In the genomic region with DNA sequence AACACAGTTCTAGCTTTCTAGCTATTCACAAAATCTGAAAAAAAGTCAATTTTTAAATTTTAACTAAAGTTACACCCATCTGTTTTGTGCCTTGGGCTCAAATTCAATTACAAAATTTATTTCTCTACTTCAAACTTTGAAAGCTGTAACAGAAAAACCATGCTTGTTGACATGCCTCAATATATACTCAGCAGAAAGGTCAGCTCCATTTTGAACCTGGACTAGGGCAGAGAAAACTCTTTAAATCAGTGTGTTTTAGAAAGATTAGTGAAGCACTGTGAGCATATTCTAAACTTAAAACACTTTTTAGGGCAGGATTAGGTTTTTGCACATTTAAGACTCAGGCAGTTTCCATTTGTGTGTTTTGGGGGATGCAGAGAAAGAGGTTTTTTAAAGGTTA, we compare ENCODE assay signal across 26 cellular contexts.
"Had no signal": no experiment of that assay in that cellular context is flagged by ENCODE, and none has a peak within 500 bp of the region (broad histone marks: within the 10 kb centered on the region; RNA-seq: fewer than 3 reads in every experiment).

No MANE protein-coding gene starts in this region.

- H3K27ac Mint-ChIP-seq: natural killer cell treated with Interleukin-12 subunit alpha and Interleukin-12 subunit beta and Interleukin-15 and Interleukin-18, amount 100 ng/mL, for 72 hours; stimulated activated effector memory CD8-positive, alpha-beta T cell treated with anti-CD3 and anti-CD28 coated beads, Interleukin-12 subunit alpha, Interleukin-12 subunit beta, amount 100 ng/mL, for 72 hours; stimulated activated naive B cell treated with anti-CD40 and anti-IgM and Interleukin-4, amounts not matched to agents 10 μg/mL and 1 μg/mL and 100 μg/mL, for 72 hours; stimulated activated naive CD8-positive, alpha-beta T cell treated with anti-CD3 and anti-CD28 coated beads, Interleukin-15, Interleukin-2, amounts not matched to agents 100 ng/mL and 50 ng/mL, for 24 hours had no signal

- DNase-seq: nephron progenitor cell; nucleus accumbens; pancreas; right cardiac atrium; right lobe of liver; sigmoid colon; small intestine; stimulated activated CD4-positive, alpha-beta T cell treated with anti-CD3 and anti-CD28 coated beads, Interleukin-15, amount 100 ng/mL, for 24 hours; stimulated activated CD4-positive, alpha-beta T cell treated with anti-CD3 and anti-CD28 coated beads, Interleukin-2, amount 100 ng/mL, for 24 hours; stimulated activated CD4-positive, alpha-beta T cell treated with anti-CD3 and anti-CD28 coated beads, Interleukin-2, amount 100 ng/mL, for 48 hours; stimulated activated CD4-positive, alpha-beta T cell treated with anti-CD3 and anti-CD28 coated beads, Interleukin-4, amount 100 ng/mL, for 24 hours; stimulated activated naive B cell treated with anti-CD40 and anti-IgM and Interleukin-4, amounts not matched to agents 10 μg/mL and 1 μg/mL and 100 μg/mL, for 72 hours; stimulated activated naive CD4-positive, alpha-beta T cell treated with Interleukin-2 at 50 U/mL for 16 hours; stomach; thyroid gland; trophoblast cell; upper lobe of left lung had no signal

- H3K4me3 Mint-ChIP-seq: natural killer cell treated with Interleukin-12 subunit alpha and Interleukin-12 subunit beta and Interleukin-15 and Interleukin-18, amount 100 ng/mL, for 72 hours; nephron progenitor cell; neural crest cell; stimulated activated effector memory CD8-positive, alpha-beta T cell treated with anti-CD3 and anti-CD28 coated beads, Interleukin-12 subunit alpha, Interleukin-12 subunit beta, amount 100 ng/mL, for 72 hours; stimulated activated naive B cell treated with anti-CD40 and anti-IgM and Interleukin-4, amounts not matched to agents 10 μg/mL and 1 μg/mL and 100 μg/mL, for 72 hours; stimulated activated naive CD8-positive, alpha-beta T cell treated with anti-CD3 and anti-CD28 coated beads, Interleukin-15, Interleukin-2, amounts not matched to agents 100 ng/mL and 50 ng/mL, for 24 hours had no signal

- H3K27me3 ChIP-seq: neutrophil, pancreas, right lobe of liver, sigmoid colon, stomach, thyroid gland, tibial nerve, upper lobe of left lung, vagina had no signal

- H3K4me1 Mint-ChIP-seq: nephron progenitor cell had no signal

- ATAC-seq: natural killer cell treated with Interleukin-12 subunit alpha and Interleukin-12 subunit beta and Interleukin-15 and Interleukin-18, amount 100 ng/mL, for 72 hours; pancreas; right cardiac atrium; right lobe of liver; stimulated activated effector memory CD8-positive, alpha-beta T cell treated with anti-CD3 and anti-CD28 coated beads, Interleukin-12 subunit alpha, Interleukin-12 subunit beta, amount 100 ng/mL, for 72 hours; stimulated activated naive B cell treated with anti-CD40 and anti-IgM and Interleukin-4, amounts not matched to agents 10 μg/mL and 1 μg/mL and 100 μg/mL, for 72 hours had no signal

- H3K27ac ChIP-seq: pancreas, prostate gland, right lobe of liver, sigmoid colon, stomach, thoracic aorta, thyroid gland, tibial nerve, upper lobe of left lung, vagina had no signal

- H3K36me3 ChIP-seq: prostate gland, thoracic aorta, thyroid gland, vagina had no signal

- H3K4me3 ChIP-seq: pancreas, prostate gland, right lobe of liver, sigmoid colon, stomach, thoracic aorta, thyroid gland, tibial nerve, upper lobe of left lung, vagina had no signal

- H3K4me1 ChIP-seq: prostate gland, thyroid gland had no signal

- H3K9me3 ChIP-seq: neutrophil, pancreas, prostate gland, right lobe of liver, sigmoid colon, stomach, thoracic aorta, thyroid gland, tibial nerve, upper lobe of left lung, vagina had no signal

- H3K27me3 Mint-ChIP-seq: natural killer cell treated with Interleukin-12 subunit alpha and Interleukin-12 subunit beta and Interleukin-15 and Interleukin-18, amount 100 ng/mL, for 72 hours; stimulated activated naive B cell treated with anti-CD40 and anti-IgM and Interleukin-4, amounts not matched to agents 10 μg/mL and 1 μg/mL and 100 μg/mL, for 72 hours; stimulated activated naive CD8-positive, alpha-beta T cell treated with anti-CD3 and anti-CD28 coated beads, Interleukin-15, Interleukin-2, amounts not matched to agents 100 ng/mL and 50 ng/mL, for 24 hours had no signal

- H3K9me3 Mint-ChIP-seq: natural killer cell treated with Interleukin-12 subunit alpha and Interleukin-12 subunit beta and Interleukin-15 and Interleukin-18, amount 100 ng/mL, for 72 hours; nephron progenitor cell; neural crest cell; stimulated activated effector memory CD8-positive, alpha-beta T cell treated with anti-CD3 and anti-CD28 coated beads, Interleukin-12 subunit alpha, Interleukin-12 subunit beta, amount 100 ng/mL, for 72 hours; stimulated activated naive B cell treated with anti-CD40 and anti-IgM and Interleukin-4, amounts not matched to agents 10 μg/mL and 1 μg/mL and 100 μg/mL, for 72 hours; stimulated activated naive CD8-positive, alpha-beta T cell treated with anti-CD3 and anti-CD28 coated beads, Interleukin-15, Interleukin-2, amounts not matched to agents 100 ng/mL and 50 ng/mL, for 24 hours had no signal
